Comparison of ENCODE assay signal across 22 cellular contexts in genomic region chr7:47634273-47634672, GRCh38. TPM values are rescaled to one million over a fixed set of nuclear protein-coding genes. Genes with fewer than 3 reads are reported as not detected.
DNase-seq lines count a peak whose midpoint lies in the region; TF ChIP-seq lines count a peak whose summit lies in the region.
"Had no signal": no experiment of that assay in that cellular context is flagged by ENCODE, and none has a peak within 500 bp of the region (broad histone marks: within the 10 kb centered on the region; RNA-seq: fewer than 3 reads in every experiment).

No MANE protein-coding gene starts in this region.

- no peak overlapping the region for H3K4me2 ChIP-seq in Karpas-422 (ENCODE audit: low read depth, low read length, poor library complexity, severe bottlenecking)

- no peaks in the 10 kb centered on the region for H3K79me2 ChIP-seq in Karpas-422 (ENCODE audit: low read length)

- H3K9me3 ChIP-seq in Karpas-422 (ENCODE audit: low read length) = no peaks in the 10 kb centered on the region
- H3K9me3 ChIP-seq: psoas muscle, thyroid gland had no signal

- H2AFZ ChIP-seq in Karpas-422 (ENCODE audit: low read length) = 0 out of 2 replicates have a peak overlapping the region, but pooled peaks have one; percentile 1

- H3K4me3 ChIP-seq in Karpas-422 (ENCODE audit: low read length) = no peak overlapping the region
- H3K4me3 ChIP-seq: psoas muscle, thyroid gland had no signal

- H3K4me3 Mint-ChIP-seq in chondrocyte (ENCODE audit: unreplicated experiment) (peak overlapping the region; percentile 4), osteocyte (ENCODE audit: unreplicated experiment) (no peak overlapping the region)
- H3K4me3 Mint-ChIP-seq: activated B cell treated with CpG ODN at 0.5 μM for 24 hours; activated naive CD8-positive, alpha-beta T cell; stimulated activated naive CD8-positive, alpha-beta T cell treated with anti-CD3 and anti-CD28 coated beads, Interleukin-15, Interleukin-2, amounts not matched to agents 100 ng/mL and 50 ng/mL, for 24 hours had no signal

- no peaks in the 10 kb centered on the region for H3K9me3 Mint-ChIP-seq in chondrocyte (ENCODE audit: low read depth)
- H3K9me3 Mint-ChIP-seq in osteocyte (ENCODE audit: unreplicated experiment) = no peaks in the 10 kb centered on the region
- H3K9me3 Mint-ChIP-seq: activated B cell treated with CpG ODN at 0.5 μM for 24 hours; activated T-helper 2 cell treated with anti-CD3 and anti-CD28 coated beads, Interferon-gamma antibody, Interleukin-2, Interleukin-4, amounts not matched to agents 10 μg/mL and 5 μg/mL and 100 μg/mL, durations not matched to agents 14 hours and 24 hours and 36 hours; stimulated activated naive CD8-positive, alpha-beta T cell treated with anti-CD3 and anti-CD28 coated beads, Interleukin-15, Interleukin-2, amounts not matched to agents 100 ng/mL and 50 ng/mL, for 24 hours had no signal

- H3K27ac Mint-ChIP-seq in chondrocyte (ENCODE audit: unreplicated experiment) (peak overlapping the region; percentile 99), osteocyte (ENCODE audit: unreplicated experiment) (peak overlapping the region; percentile 8)
- H3K27ac Mint-ChIP-seq: activated B cell treated with CpG ODN at 0.5 μM for 24 hours; activated naive CD8-positive, alpha-beta T cell; activated T-helper 2 cell treated with anti-CD3 and anti-CD28 coated beads, Interferon-gamma antibody, Interleukin-2, Interleukin-4, amounts not matched to agents 10 μg/mL and 5 μg/mL and 100 μg/mL, durations not matched to agents 14 hours and 24 hours and 36 hours; nephron progenitor cell; stimulated activated naive CD8-positive, alpha-beta T cell treated with anti-CD3 and anti-CD28 coated beads, Interleukin-15, Interleukin-2, amounts not matched to agents 100 ng/mL and 50 ng/mL, for 24 hours had no signal

- H3K4me1 Mint-ChIP-seq in chondrocyte (ENCODE audit: low read depth) = peaks cover 55% of the 10 kb centered on the region
- peaks cover 43% of the 10 kb centered on the region for H3K4me1 Mint-ChIP-seq in osteocyte (ENCODE audit: unreplicated experiment)

- H3K27ac ChIP-seq in Karpas-422 (ENCODE audit: low read length) = no peak overlapping the region
- H3K27ac ChIP-seq: psoas muscle, thyroid gland had no signal

- H3K36me3 Mint-ChIP-seq in chondrocyte (ENCODE audit: low read depth) = no peaks in the 10 kb centered on the region
- no peaks in the 10 kb centered on the region for H3K36me3 Mint-ChIP-seq in osteocyte (ENCODE audit: unreplicated experiment)
- H3K36me3 Mint-ChIP-seq: activated naive CD8-positive, alpha-beta T cell had no signal

- no peaks in the 10 kb centered on the region for H4K20me1 ChIP-seq in Karpas-422 (ENCODE audit: insufficient read depth, low read depth, low read length)

- DNase-seq in EH (ENCODE audit: low read depth) (peak; percentile 72), Karpas-422 (no peak), chondrocyte (ENCODE audit: low spot score) (no peak), osteocyte (ENCODE audit: extremely low spot score, unreplicated experiment) (no peak), NCI-H146 treated with DMSO at 0.1 percent for 48 hours (lab: John Stamatoyannopoulos, UW; ENCODE audit: unreplicated experiment) (no peak), epidermal melanocyte (ENCODE audit: insufficient read length, low spot score) (no peak), MV-4-11 (lab: John Stamatoyannopoulos, UW) (no peak)
- DNase-seq: activated B cell treated with CpG ODN at 0.5 μM for 24 hours; activated CD4-positive, alpha-beta T cell treated with anti-CD3 and anti-CD28 coated beads, Interleukin-2, amount 50 U/mL, for 48 hours; activated CD8-positive, alpha-beta memory T cell treated with anti-CD3 and anti-CD28 coated beads, Interleukin-2, amount 50 U/mL, for 48 hours; GOT3; NCI-H524 treated with DMSO at 0.1 percent for 48 hours; nephron progenitor cell; psoas muscle; small intestine; stimulated activated CD4-positive, alpha-beta T cell treated with anti-CD3 and anti-CD28 coated beads, Interleukin-2, amount 100 ng/mL, for 48 hours; T1000; thyroid gland had no signal

- H3K36me3 ChIP-seq in Karpas-422 (ENCODE audit: insufficient read depth, low read length) = no peaks in the 10 kb centered on the region
- H3K36me3 ChIP-seq: thyroid gland had no signal

- H3K27me3 Mint-ChIP-seq in chondrocyte (ENCODE audit: low read depth) (no peaks in the 10 kb centered on the region), osteocyte (ENCODE audit: unreplicated experiment) (no peaks in the 10 kb centered on the region)
- H3K27me3 Mint-ChIP-seq: activated B cell treated with CpG ODN at 0.5 μM for 24 hours; activated naive CD8-positive, alpha-beta T cell; B cell; stimulated activated naive CD8-positive, alpha-beta T cell treated with anti-CD3 and anti-CD28 coated beads, Interleukin-15, Interleukin-2, amounts not matched to agents 100 ng/mL and 50 ng/mL, for 24 hours had no signal

- no peaks in the 10 kb centered on the region for H3K9me2 ChIP-seq in Karpas-422 (replicated peaks; ENCODE audit: insufficient read depth, low read length)

- TF ChIP-seq CTCF in chondrocyte (IDR thresholded peaks at IDR 0.05) (no peak), osteocyte (IDR thresholded peaks at IDR 0.05) (no peak)

- H3K27me3 ChIP-seq in Karpas-422 (ENCODE audit: low read length) = no peaks in the 10 kb centered on the region
- H3K27me3 ChIP-seq: thyroid gland had no signal

- H3K4me1 ChIP-seq in Karpas-422 (ENCODE audit: low read length) = peaks cover 10% of the 10 kb centered on the region

- no peak overlapping the region for H3K9ac ChIP-seq in Karpas-422 (ENCODE audit: low read length)

RNA-seq across cellular contexts. Expression of gene TNS3, which starts 52.4 kb away (rescaled TPM):
- 56.6 and 60.5 TPM in 2 replicates for total RNA-seq in Karpas-422 (2014; rRNA removed; shearing (Covaris generic); ENCODE audit: low replicate concordance)
- 320 to 433 TPM (median 426 TPM) in 3 replicates for total RNA-seq in chondrocyte
- total RNA-seq in osteocyte = 93.8 and 103 TPM in 2 replicates
